In the genomic region with DNA sequence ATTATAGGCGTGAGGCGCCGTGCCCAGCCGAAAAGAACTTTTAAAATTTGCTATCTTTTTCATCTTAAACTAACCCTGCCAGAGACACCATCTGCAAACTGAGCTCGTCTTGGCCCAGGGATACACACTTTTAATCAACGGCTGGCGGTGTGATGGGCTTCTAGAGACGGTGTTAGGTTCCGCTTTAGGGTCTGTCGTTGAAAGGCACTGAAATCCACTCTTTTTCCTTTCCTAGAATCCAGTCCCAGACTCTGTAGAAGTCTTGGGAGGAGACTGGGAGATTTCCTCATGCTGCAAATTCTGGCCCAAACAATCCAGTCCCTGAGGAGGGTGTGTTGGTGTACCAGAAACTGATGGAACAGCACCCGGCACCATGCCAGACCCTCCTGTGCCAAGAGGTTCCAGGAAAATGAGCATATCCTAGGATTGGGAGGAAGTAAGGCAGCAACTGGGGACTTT, we compare ENCODE assay signal across 10 cellular contexts. TPM values are rescaled to one million over a fixed set of nuclear protein-coding genes. Genes with fewer than 3 reads are reported as not detected.
DNase-seq lines count a peak whose midpoint lies in the region; ATAC-seq and TF ChIP-seq lines count a peak whose summit lies in the region.
"Had no signal": no experiment of that assay in that cellular context is flagged by ENCODE, and none has a peak within 500 bp of the region (broad histone marks: within the 10 kb centered on the region; RNA-seq: fewer than 3 reads in every experiment).

No MANE protein-coding gene starts in this region.

- H3K4me3 ChIP-seq in cardiac fibroblast (replicated peaks in 1 of 2; ENCODE audit: low read depth in 2 of 2, low read length in 2 of 2) (no peak overlapping the region), gastrocnemius medialis (no peak overlapping the region), BE2C (ENCODE audit: low read depth, low read length) (no peak overlapping the region)

- no peak for TF ChIP-seq POLR2A in gastrocnemius medialis (IDR thresholded peaks at IDR 0.05)

- H3K27me3 ChIP-seq in gastrocnemius medialis (no peaks in the 10 kb centered on the region), BE2C (no peaks in the 10 kb centered on the region)

- intact Hi-C loops in gastrocnemius medialis (cut with DNase I; ENCODE audit: low total_unique reads): no loop called here

- DNase-seq in C1 segment of cervical spinal cord (lab: John Stamatoyannopoulos, UW) (peak in 10 of 14 donors; percentile 3 to 85 (median 19)), cardiac fibroblast (ENCODE audit: low read depth in 2 of 2) (peak; percentile 74 to 99), hepatic stellate cell (ENCODE audit: low spot score) (peak; percentile 17), gastrocnemius medialis (peak; percentile 64 to 85), BE2C (no peak), MV-4-11 (lab: John Stamatoyannopoulos, UW) (no peak)
- DNase-seq in stimulated activated CD4-positive, alpha-beta T cell treated with anti-CD3 and anti-CD28 coated beads, Interleukin-1b, Interleukin-23, amount 100 ng/mL, for 48 hours: no peak
- no peak for DNase-seq in activated naive CD4-positive, alpha-beta T cell (lab: John Stamatoyannopoulos, UW)
- DNase-seq: cortex of kidney, NCI-H345 had no signal

- H3K27ac ChIP-seq in gastrocnemius medialis: peak overlapping the region; percentile 64 to 73 (median 69)

- no peaks in the 10 kb centered on the region for H3K9me3 ChIP-seq in gastrocnemius medialis
- no peaks in the 10 kb centered on the region for H3K9me3 ChIP-seq in BE2C

- H3K36me3 ChIP-seq in gastrocnemius medialis: no peaks in the 10 kb centered on the region
- no peaks in the 10 kb centered on the region for H3K36me3 ChIP-seq in BE2C

- TF ChIP-seq CTCF in cardiac fibroblast (IDR thresholded peaks at IDR 0.05; ENCODE audit: low read depth, low read length): no peak
- no peak for TF ChIP-seq CTCF in gastrocnemius medialis (IDR thresholded peaks at IDR 0.05 in 4 of 5, conservative IDR thresholded peaks at IDR 0.05 in 1 of 5)
- TF ChIP-seq CTCF in BE2C (IDR thresholded peaks at IDR 0.05; ENCODE audit: low read depth, low read length): no peak

- peaks cover 0 to 9% of the 10 kb centered on the region in 2 donors for H3K4me1 ChIP-seq in gastrocnemius medialis
- H3K4me1 ChIP-seq in BE2C: peaks cover under 1% of the 10 kb centered on the region; the same call in 1 of the 2 replicates

- in situ Hi-C loops in gastrocnemius medialis (cut with MboI; ENCODE audit: low sequenced_read_pairs in 4 of 4): no loop called here

- peak; percentile 94 to 98 for ATAC-seq in gastrocnemius medialis

RNA-seq across cellular contexts. Expression of gene TEX2, which starts 52.0 kb away (rescaled TPM):
- total RNA-seq in gastrocnemius medialis: 10 to 100 TPM; 39.0 to 91.1 (median 77.4) TPM
- 13.0 TPM for polyA plus RNA-seq in BE2C (2012; ENCODE audit: insufficient read depth, insufficient read length, low read depth)

Comparison
In these comparisons a context has a peak if more than half of its experiments do, and no peak if none do; other contexts are left out.
1. DNase-seq: peak in C1 segment of cervical spinal cord (10 of 14), cardiac fibroblast (2 of 2), hepatic stellate cell (single experiment) and gastrocnemius medialis (2 of 2); none in stimulated activated CD4-positive, alpha-beta T cell treated with anti-CD3 and anti-CD28 coated beads, Interleukin-1b, Interleukin-23, amount 100 ng/mL, for 48 hours (single experiment), BE2C (single experiment), MV-4-11 (single experiment) and activated naive CD4-positive, alpha-beta T cell (0 of 4).